ENCODE assay signal across 27 cellular contexts in genomic region chr3:17188378-17188777, GRCh38.
"Had no signal": no experiment of that assay in that cellular context is flagged by ENCODE, and none has a peak within 500 bp of the region (broad histone marks: within the 10 kb centered on the region; RNA-seq: fewer than 3 reads in every experiment).

No MANE protein-coding gene starts in this region.

- H3K4me3 ChIP-seq: colonic mucosa, gastroesophageal sphincter, lung, pancreas, prostate gland, spleen, testis, transverse colon had no signal

- ATAC-seq: activated CD4-positive, alpha-beta T cell treated with anti-CD3 and anti-CD28 coated beads for 36 hours; activated CD8-positive, alpha-beta memory T cell treated with anti-CD3 and anti-CD28 coated beads, Interleukin-2, amount 10 ng/mL, durations not matched to agents 7 days and 5 days; activated CD8-positive, alpha-beta T cell treated with anti-CD3 and anti-CD28 coated beads, Interleukin-2, amount 10 ng/mL, durations not matched to agents 7 days and 5 days; activated naive CD4-positive, alpha-beta T cell treated with anti-CD3 and anti-CD28 coated beads, Interleukin-2, amount 50 U/mL, for 72 hours; effector memory CD8-positive, alpha-beta T cell; gastroesophageal sphincter; pancreas had no signal

- H3K36me3 ChIP-seq: colonic mucosa, prostate gland had no signal

- DNase-seq: activated B cell treated with CpG ODN at 0.5 μM for 24 hours; activated CD4-positive, alpha-beta T cell treated with anti-CD3 and anti-CD28 coated beads for 36 hours; activated CD8-positive, alpha-beta memory T cell treated with anti-CD3 and anti-CD28 coated beads, Interleukin-2, amount 10 ng/mL, durations not matched to agents 7 days and 5 days; activated CD8-positive, alpha-beta T cell treated with anti-CD3 and anti-CD28 coated beads, Interleukin-2, amount 10 ng/mL, durations not matched to agents 7 days and 5 days; activated naive CD4-positive, alpha-beta T cell; activated T-cell treated with anti-CD3 and anti-CD28 coated beads, Interleukin-2, amount 50 U/mL, for 48 hours; cerebellar nuclear complex; colonic mucosa; effector memory CD8-positive, alpha-beta T cell; erythroblast; hypothalamus; immature natural killer cell; kidney; mesendoderm; nephron progenitor cell; pancreas; right cardiac atrium; spleen; stimulated activated CD4-positive, alpha-beta T cell treated with anti-CD3 and anti-CD28 coated beads, Interleukin-2, amount 100 ng/mL, for 48 hours; stimulated activated naive CD4-positive, alpha-beta T cell treated with Interleukin-2 at 50 U/mL for 16 hours; T-helper 1 cell; testis; transverse colon had no signal

- H3K27ac ChIP-seq: colonic mucosa, gastroesophageal sphincter, pancreas, prostate gland, spleen, testis, transverse colon had no signal

- H3K4me1 ChIP-seq: colonic mucosa, pancreas, prostate gland, testis, transverse colon had no signal

- H3K27me3 ChIP-seq: colonic mucosa, gastroesophageal sphincter, pancreas, spleen, testis, transverse colon had no signal

- H3K9me3 ChIP-seq: colonic mucosa, gastroesophageal sphincter, pancreas, prostate gland, spleen, testis, transverse colon had no signal
